ENCODE assay signal across 8 cellular contexts in the genomic region with DNA sequence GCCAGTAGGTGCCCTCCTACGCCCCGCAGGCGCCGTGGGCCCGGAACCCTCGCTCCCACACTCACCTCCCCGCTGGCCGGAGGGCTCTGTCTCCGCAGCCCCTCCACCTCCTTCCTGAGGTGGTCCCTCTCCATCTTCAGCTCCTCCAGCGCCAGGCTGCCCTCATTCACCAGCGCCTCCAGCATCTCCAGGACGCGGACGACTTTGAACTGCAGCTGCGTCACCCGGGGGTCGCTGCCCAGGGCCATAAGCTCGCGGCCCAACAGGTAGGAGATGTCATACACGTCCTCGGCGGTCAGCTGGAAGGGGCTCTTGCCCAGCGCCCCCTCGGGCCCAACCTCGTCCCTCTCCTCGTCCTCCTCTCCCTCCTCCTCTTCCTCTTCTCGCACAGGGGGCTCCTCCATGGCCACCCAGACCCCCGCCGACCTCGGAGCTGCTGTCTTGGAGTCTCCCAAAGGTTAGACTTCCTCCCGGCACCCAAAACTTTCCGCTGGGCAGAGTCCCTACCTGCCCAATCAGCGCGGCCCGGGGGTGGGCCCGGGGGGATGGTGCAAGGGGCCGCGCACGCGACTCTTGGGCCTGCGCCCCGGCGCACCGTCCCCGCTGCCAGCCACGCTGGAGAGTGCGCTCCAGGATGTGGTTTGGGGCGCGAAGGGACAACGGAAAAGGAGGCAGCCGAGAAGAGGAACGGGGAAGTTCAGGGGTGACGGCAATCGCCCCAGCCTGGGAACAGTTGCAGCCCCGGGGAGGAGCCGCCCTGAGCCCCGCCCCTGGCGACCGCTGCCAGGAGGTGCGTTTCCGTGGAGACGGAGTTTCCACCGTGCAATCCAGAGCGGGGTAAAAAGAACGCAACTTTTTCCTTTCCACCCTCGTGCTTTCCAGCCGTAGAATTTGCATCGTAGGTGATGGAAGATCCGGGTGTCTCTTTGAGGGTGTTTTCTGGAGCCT. TPM values are rescaled to one million over a fixed set of nuclear protein-coding genes. Genes with fewer than 3 reads are reported as not detected.
DNase-seq lines count a peak whose midpoint lies in the region; ATAC-seq lines count a peak whose summit lies in the region.

A gene with protein sequence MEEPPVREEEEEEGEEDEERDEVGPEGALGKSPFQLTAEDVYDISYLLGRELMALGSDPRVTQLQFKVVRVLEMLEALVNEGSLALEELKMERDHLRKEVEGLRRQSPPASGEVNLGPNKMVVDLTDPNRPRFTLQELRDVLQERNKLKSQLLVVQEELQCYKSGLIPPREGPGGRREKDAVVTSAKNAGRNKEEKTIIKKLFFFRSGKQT (minus strand): TSS at position 668 of the 948 bp plus-strand sequence. CDS start 264 bp downstream, at position 404.

- H3K27ac ChIP-seq in mesodermal cell (ENCODE audit: low read depth, low read length, severe bottlenecking): no peak within 1 kb of the TSS

- peak within 1 kb of the TSS; percentile 60 for H3K9ac ChIP-seq in endocrine pancreas (ENCODE audit: control insufficient read depth, insufficient read depth, low read length)

- H3K9me3 ChIP-seq in endocrine pancreas (ENCODE audit: control insufficient read depth, low read length) (no peaks in the 10 kb centered on the region), mesodermal cell (ENCODE audit: control insufficient read depth, low read length) (no peaks in the 10 kb centered on the region)

- DNase-seq in C1 segment of cervical spinal cord (lab: John Stamatoyannopoulos, UW) (peak in 13 of 14 donors; percentile 16 to 75 (median 64)), NOMO-1 treated with DMSO at 0.1 percent for 48 hours (lab: John Stamatoyannopoulos, UW; ENCODE audit: unreplicated experiment) (peak; percentile 99)
- peak; percentile 75 to 92 (median 80) for DNase-seq in activated CD8-positive, alpha-beta memory T cell treated with anti-CD3 and anti-CD28 coated beads for 48 hours (ENCODE audit: low read depth in 2 of 3, low spot score in 2 of 3)
- DNase-seq in stimulated activated CD8-positive, alpha-beta memory T cell treated with anti-CD3 and anti-CD28 coated beads, Interleukin-15, amount 100 ng/mL, for 1 hour (ENCODE audit: low read depth): peak; percentile 83

- H3K4me1 ChIP-seq in endocrine pancreas (ENCODE audit: control insufficient read depth, insufficient read depth, low read length) (no peaks in the 10 kb centered on the region), mesodermal cell (ENCODE audit: control insufficient read depth, insufficient read depth, low read length, poor library complexity, severe bottlenecking) (no peaks in the 10 kb centered on the region)

- ATAC-seq in GM19023 (IDR thresholded peaks at IDR 0.05; ENCODE audit: unreplicated experiment) (peak; percentile 81), HG03196 (IDR thresholded peaks at IDR 0.05; ENCODE audit: unreplicated experiment) (peak; percentile 82)

- H3K4me3 ChIP-seq in endocrine pancreas (ENCODE audit: control insufficient read depth, insufficient read depth, low read length) (peak within 1 kb of the TSS; percentile 50), mesodermal cell (ENCODE audit: extremely low read depth, insufficient read depth, low read length, poor library complexity, severe bottlenecking) (peak within 1 kb of the TSS; percentile 80)

- H3K27me3 ChIP-seq in endocrine pancreas (ENCODE audit: control insufficient read depth, insufficient read depth, low read length): no peaks in the 10 kb centered on the region

- H3K36me3 ChIP-seq in endocrine pancreas (ENCODE audit: control insufficient read depth, insufficient read depth, low read length) (no peaks in the 10 kb centered on the region), mesodermal cell (ENCODE audit: control insufficient read depth, insufficient read depth, low read length) (no peaks in the 10 kb centered on the region)

- WGBS in mesodermal cell (ENCODE audit: insufficient coverage in 2 of 2), 2 experiments: 2% methylated on average over 45 to 62 of the region's 69 CpGs

RNA-seq across cellular contexts. Expression of the gene that starts here (rescaled TPM):
- polyA plus RNA-seq in mesodermal cell (2013, experiment 1 of 2): 2.2 TPM
- 2.0 TPM for polyA plus RNA-seq in mesodermal cell (2013, experiment 2 of 2)
